ENCODE assay signal across 1 cellular context in the genomic region with DNA sequence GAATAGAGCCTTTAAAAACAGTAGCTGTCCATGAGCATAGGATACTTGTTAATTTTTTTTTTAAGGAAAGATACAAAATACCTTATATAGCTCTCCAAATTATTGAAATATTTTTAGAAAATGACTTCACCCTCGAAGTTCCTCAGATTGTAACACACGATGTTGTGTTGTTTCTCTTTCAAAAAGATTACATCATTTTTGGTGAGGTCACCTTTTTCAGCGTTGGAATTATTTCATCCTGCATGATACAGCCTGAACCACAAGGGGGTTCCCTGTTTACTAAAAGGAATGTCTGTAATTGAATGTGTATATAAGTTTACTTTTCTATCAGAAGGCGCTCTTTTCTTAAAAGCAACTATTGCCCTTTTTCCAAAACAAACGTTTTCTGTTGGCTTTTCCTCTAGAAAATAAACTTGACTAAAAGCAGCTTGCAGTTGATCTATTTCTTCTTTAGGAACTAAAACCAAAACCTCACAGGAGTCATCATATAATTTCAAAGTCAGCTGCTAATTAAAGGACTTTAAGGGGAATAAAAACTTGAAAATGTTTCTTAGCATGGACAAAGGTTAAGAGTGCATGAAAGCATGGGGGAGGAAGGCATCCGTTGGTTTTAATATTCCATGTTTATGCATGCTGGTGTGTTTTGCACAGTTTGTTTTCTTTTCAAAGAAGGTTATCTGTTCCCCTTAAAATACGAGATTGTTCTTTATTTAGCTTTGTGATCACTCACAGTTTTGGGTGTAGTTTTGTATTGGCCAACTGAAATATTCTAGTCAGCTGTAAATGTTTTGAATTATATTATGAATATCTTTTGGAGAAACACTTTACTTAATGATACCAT.
A peak's percentile ranks its signal among the peaks of the same experiment; 100 is the strongest.
TF ChIP-seq lines count a peak whose summit lies in the region.

No MANE protein-coding gene starts in this region.

TF ChIP-seq in HepG2, 621 proteins besides CTCF, POLR2A, EP300 and RAD21 (continued from another document and continues in another):
- TF ChIP-seq, protein P1, sequence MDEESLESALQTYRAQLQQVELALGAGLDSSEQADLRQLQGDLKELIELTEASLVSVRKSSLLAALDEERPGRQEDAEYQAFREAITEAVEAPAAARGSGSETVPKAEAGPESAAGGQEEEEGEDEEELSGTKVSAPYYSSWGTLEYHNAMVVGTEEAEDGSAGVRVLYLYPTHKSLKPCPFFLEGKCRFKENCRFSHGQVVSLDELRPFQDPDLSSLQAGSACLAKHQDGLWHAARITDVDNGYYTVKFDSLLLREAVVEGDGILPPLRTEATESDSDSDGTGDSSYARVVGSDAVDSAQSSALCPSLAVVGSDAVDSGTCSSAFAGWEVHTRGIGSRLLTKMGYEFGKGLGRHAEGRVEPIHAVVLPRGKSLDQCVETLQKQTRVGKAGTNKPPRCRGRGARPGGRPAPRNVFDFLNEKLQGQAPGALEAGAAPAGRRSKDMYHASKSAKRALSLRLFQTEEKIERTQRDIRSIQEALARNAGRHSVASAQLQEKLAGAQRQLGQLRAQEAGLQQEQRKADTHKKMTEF (CRISPR knock-in tag; IDR thresholded peaks at IDR 0.05): no peak
- TF ChIP-seq NFATC3 (CRISPR knock-in tag; IDR thresholded peaks at IDR 0.05) (no peak), POLR2AphosphoS5 (IDR thresholded peaks at IDR 0.05; ENCODE audit: low read depth, low read length) (no peak), BRCA1 (CRISPR knock-in tag; IDR thresholded peaks at IDR 0.05) (no peak), MIER3 (CRISPR knock-in tag; IDR thresholded peaks at IDR 0.05; ENCODE audit: borderline replicate concordance) (no peak), JUND (CRISPR knock-in tag; IDR thresholded peaks at IDR 0.05) (no peak), MZF1 (CRISPR knock-in tag; IDR thresholded peaks at IDR 0.05; ENCODE audit: borderline replicate concordance) (no peak), MXD1 (CRISPR knock-in tag; IDR thresholded peaks at IDR 0.05) (no peak), PRMT3 (CRISPR knock-in tag; IDR thresholded peaks at IDR 0.05; ENCODE audit: borderline replicate concordance, low read depth) (no peak), ZBTB25 (CRISPR knock-in tag; IDR thresholded peaks at IDR 0.05) (0 out of 2 replicates have a peak, but pooled peaks have one; percentile 32), SOX5 (CRISPR knock-in tag; IDR thresholded peaks at IDR 0.05; ENCODE audit: borderline replicate concordance) (no peak), MXD4 (CRISPR knock-in tag; IDR thresholded peaks at IDR 0.05) (no peak), ZNF629 (CRISPR knock-in tag; conservative IDR thresholded peaks at IDR 0.05) (no peak), NR1H2 (CRISPR knock-in tag; IDR thresholded peaks at IDR 0.05; ENCODE audit: borderline replicate concordance, low read depth) (no peak), ZNF616 (CRISPR knock-in tag; IDR thresholded peaks at IDR 0.05; ENCODE audit: low read depth) (no peak), ZNF234 (CRISPR knock-in tag; conservative IDR thresholded peaks at IDR 0.05) (no peak), SRF (IDR thresholded peaks at IDR 0.05; ENCODE audit: low read depth, low read length) (no peak), KLF11 (CRISPR knock-in tag; IDR thresholded peaks at IDR 0.05) (no peak), ZNF713 (CRISPR knock-in tag; IDR thresholded peaks at IDR 0.05) (no peak), ZNF674 (CRISPR knock-in tag; IDR thresholded peaks at IDR 0.05; ENCODE audit: low read depth) (no peak), ZNF703 (CRISPR knock-in tag; IDR thresholded peaks at IDR 0.05; ENCODE audit: borderline replicate concordance) (no peak), GABPA (IDR thresholded peaks at IDR 0.05; ENCODE audit: low read depth, low read length) (no peak), GABPA (CRISPR knock-in tag; IDR thresholded peaks at IDR 0.05; ENCODE audit: low read depth) (no peak), KLF16 (CRISPR knock-in tag; IDR thresholded peaks at IDR 0.05) (peak in 1 of 2 experiments; percentile 32; a peak in 1 of 4 replicates), CHD2 (IDR thresholded peaks at IDR 0.05; ENCODE audit: low read depth, low read length) (no peak), FOXC1 (CRISPR knock-in tag; IDR thresholded peaks at IDR 0.05; ENCODE audit: borderline replicate concordance) (no peak), ATF4 (CRISPR knock-in tag; IDR thresholded peaks at IDR 0.05) (peak in 1 of 2 experiments; percentile 91; a peak in 2 of 4 replicates), KDM6A (CRISPR knock-in tag; IDR thresholded peaks at IDR 0.05; ENCODE audit: low read depth) (no peak), NBN (conservative IDR thresholded peaks at IDR 0.05) (no peak), ZNF431 (CRISPR knock-in tag; IDR thresholded peaks at IDR 0.05; ENCODE audit: borderline replicate concordance, low read depth) (no peak), SRSF4 (IDR thresholded peaks at IDR 0.05; ENCODE audit: low read depth, low read length, poor library complexity, severe bottlenecking) (no peak), CREB1 (IDR thresholded peaks at IDR 0.05) (peak; percentile 52), CREB1 (CRISPR knock-in tag; IDR thresholded peaks at IDR 0.05) (no peak), MTA1 (CRISPR knock-in tag; IDR thresholded peaks at IDR 0.05; ENCODE audit: borderline replicate concordance) (no peak), SNAPC4 (CRISPR knock-in tag; IDR thresholded peaks at IDR 0.05) (no peak), ZNF30 (CRISPR knock-in tag; IDR thresholded peaks at IDR 0.05) (no peak), ZNF432 (CRISPR knock-in tag; IDR thresholded peaks at IDR 0.05; ENCODE audit: borderline replicate concordance) (no peak), AKAP8 (CRISPR knock-in tag; IDR thresholded peaks at IDR 0.05) (no peak), FIP1L1 (IDR thresholded peaks at IDR 0.05; ENCODE audit: borderline replicate concordance, insufficient read depth, low read depth, low read length) (no peak), ZNF792 (CRISPR knock-in tag; IDR thresholded peaks at IDR 0.05) (no peak), ZSCAN12 (CRISPR knock-in tag; IDR thresholded peaks at IDR 0.05) (no peak)
- TF ChIP-seq, protein P2, sequence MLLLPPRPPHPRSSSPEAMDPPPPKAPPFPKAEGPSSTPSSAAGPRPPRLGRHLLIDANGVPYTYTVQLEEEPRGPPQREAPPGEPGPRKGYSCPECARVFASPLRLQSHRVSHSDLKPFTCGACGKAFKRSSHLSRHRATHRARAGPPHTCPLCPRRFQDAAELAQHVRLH (CRISPR knock-in tag; IDR thresholded peaks at IDR 0.05; ENCODE audit: borderline replicate concordance, low read depth): no peak
- TF ChIP-seq, protein P3, sequence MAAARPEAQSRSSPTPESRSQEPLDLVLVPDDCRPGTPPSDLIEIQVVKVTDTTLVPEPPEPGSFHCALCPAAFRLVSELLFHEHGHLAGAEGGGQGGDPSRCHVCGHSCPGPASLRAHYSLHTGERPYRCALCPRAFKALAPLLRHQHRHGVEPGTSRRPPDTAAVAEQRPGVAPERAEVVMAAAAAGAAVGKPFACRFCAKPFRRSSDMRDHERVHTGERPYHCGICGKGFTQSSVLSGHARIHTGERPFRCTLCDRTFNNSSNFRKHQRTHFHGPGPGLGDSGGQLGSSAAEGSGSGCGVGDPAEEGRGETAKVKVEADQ (CRISPR knock-in tag; IDR thresholded peaks at IDR 0.05; ENCODE audit: borderline replicate concordance): no peak
- TF ChIP-seq, protein P4, sequence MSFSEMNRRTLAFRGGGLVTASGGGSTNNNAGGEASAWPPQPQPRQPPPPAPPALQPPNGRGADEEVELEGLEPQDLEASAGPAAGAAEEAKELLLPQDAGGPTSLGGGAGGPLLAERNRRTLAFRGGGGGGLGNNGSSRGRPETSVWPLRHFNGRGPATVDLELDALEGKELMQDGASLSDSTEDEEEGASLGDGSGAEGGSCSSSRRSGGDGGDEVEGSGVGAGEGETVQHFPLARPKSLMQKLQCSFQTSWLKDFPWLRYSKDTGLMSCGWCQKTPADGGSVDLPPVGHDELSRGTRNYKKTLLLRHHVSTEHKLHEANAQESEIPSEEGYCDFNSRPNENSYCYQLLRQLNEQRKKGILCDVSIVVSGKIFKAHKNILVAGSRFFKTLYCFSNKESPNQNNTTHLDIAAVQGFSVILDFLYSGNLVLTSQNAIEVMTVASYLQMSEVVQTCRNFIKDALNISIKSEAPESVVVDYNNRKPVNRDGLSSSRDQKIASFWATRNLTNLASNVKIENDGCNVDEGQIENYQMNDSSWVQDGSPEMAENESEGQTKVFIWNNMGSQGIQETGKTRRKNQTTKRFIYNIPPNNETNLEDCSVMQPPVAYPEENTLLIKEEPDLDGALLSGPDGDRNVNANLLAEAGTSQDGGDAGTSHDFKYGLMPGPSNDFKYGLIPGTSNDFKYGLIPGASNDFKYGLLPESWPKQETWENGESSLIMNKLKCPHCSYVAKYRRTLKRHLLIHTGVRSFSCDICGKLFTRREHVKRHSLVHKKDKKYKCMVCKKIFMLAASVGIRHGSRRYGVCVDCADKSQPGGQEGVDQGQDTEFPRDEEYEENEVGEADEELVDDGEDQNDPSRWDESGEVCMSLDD (CRISPR knock-in tag; IDR thresholded peaks at IDR 0.05; ENCODE audit: borderline replicate concordance): no peak
- TF ChIP-seq, protein P5, sequence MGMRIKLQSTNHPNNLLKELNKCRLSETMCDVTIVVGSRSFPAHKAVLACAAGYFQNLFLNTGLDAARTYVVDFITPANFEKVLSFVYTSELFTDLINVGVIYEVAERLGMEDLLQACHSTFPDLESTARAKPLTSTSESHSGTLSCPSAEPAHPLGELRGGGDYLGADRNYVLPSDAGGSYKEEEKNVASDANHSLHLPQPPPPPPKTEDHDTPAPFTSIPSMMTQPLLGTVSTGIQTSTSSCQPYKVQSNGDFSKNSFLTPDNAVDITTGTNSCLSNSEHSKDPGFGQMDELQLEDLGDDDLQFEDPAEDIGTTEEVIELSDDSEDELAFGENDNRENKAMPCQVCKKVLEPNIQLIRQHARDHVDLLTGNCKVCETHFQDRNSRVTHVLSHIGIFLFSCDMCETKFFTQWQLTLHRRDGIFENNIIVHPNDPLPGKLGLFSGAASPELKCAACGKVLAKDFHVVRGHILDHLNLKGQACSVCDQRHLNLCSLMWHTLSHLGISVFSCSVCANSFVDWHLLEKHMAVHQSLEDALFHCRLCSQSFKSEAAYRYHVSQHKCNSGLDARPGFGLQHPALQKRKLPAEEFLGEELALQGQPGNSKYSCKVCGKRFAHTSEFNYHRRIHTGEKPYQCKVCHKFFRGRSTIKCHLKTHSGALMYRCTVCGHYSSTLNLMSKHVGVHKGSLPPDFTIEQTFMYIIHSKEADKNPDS (CRISPR knock-in tag; IDR thresholded peaks at IDR 0.05): no peak
- TF ChIP-seq, protein P6, sequence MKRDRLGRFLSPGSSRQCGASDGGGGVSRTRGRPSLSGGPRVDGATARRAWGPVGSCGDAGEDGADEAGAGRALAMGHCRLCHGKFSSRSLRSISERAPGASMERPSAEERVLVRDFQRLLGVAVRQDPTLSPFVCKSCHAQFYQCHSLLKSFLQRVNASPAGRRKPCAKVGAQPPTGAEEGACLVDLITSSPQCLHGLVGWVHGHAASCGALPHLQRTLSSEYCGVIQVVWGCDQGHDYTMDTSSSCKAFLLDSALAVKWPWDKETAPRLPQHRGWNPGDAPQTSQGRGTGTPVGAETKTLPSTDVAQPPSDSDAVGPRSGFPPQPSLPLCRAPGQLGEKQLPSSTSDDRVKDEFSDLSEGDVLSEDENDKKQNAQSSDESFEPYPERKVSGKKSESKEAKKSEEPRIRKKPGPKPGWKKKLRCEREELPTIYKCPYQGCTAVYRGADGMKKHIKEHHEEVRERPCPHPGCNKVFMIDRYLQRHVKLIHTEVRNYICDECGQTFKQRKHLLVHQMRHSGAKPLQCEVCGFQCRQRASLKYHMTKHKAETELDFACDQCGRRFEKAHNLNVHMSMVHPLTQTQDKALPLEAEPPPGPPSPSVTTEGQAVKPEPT (CRISPR knock-in tag; IDR thresholded peaks at IDR 0.05; ENCODE audit: low read depth): no peak
